In genomic region chr11:129849447-129850130, GRCh38 we compare ENCODE assay signal across 27 cellular contexts. TPM values are rescaled to one million over a fixed set of nuclear protein-coding genes. Genes with fewer than 3 reads are reported as not detected.
A peak's percentile ranks its signal among the peaks of the same experiment; 100 is the strongest.
DNase-seq lines count a peak whose midpoint lies in the region; ATAC-seq and TF ChIP-seq lines count a peak whose summit lies in the region.
"Had no signal": no experiment of that assay in that cellular context is flagged by ENCODE, and none has a peak within 500 bp of the region (broad histone marks: within the 10 kb centered on the region; RNA-seq: fewer than 3 reads in every experiment).

No MANE protein-coding gene starts in this region.

- H3K79me2 ChIP-seq in neural progenitor cell (ENCODE audit: low read depth) = no peaks in the 10 kb centered on the region

- 0 out of 2 replicates have a peak, but pooled peaks have one; percentile 26 for ATAC-seq in WTC11
- no peak for ATAC-seq in naive thymus-derived CD4-positive, alpha-beta T cell
- ATAC-seq in GM18907 (IDR thresholded peaks at IDR 0.05; ENCODE audit: unreplicated experiment) = no peak

- no peak for TF ChIP-seq CTCF in WTC11 (IDR thresholded peaks at IDR 0.05)
- TF ChIP-seq CTCF in neural progenitor cell (IDR thresholded peaks at IDR 0.05) = no peak

- no peaks in the 10 kb centered on the region for H3K36me3 ChIP-seq in naive thymus-derived CD4-positive, alpha-beta T cell (ENCODE audit: control insufficient read depth in 2 of 3, insufficient read depth in 3 of 3, low read length in 3 of 3)
- no peaks in the 10 kb centered on the region for H3K36me3 ChIP-seq in neural progenitor cell

- H2AFZ ChIP-seq in neural progenitor cell (replicated peaks) = no peak overlapping the region

- H3K9me3 ChIP-seq in naive thymus-derived CD4-positive, alpha-beta T cell (ENCODE audit: control insufficient read depth in 2 of 3, low read length in 3 of 3) = no peaks in the 10 kb centered on the region
- H3K9me3 ChIP-seq in neural progenitor cell (ENCODE audit: low read depth) = no peaks in the 10 kb centered on the region

- no peak overlapping the region for H3K4me3 ChIP-seq in naive thymus-derived CD4-positive, alpha-beta T cell (ENCODE audit: low read length)
- H3K4me3 ChIP-seq in neural progenitor cell = no peak overlapping the region

- H3K36me3 Mint-ChIP-seq in activated CD4-positive, alpha-beta T cell treated with anti-CD3 and anti-CD28 coated beads, Interleukin-2, amount 10 ng/mL, durations not matched to agents 7 days and 5 days (ENCODE audit: low read depth) = peaks cover 12% of the 10 kb centered on the region
- H3K36me3 Mint-ChIP-seq in WTC11 (no peaks in the 10 kb centered on the region), neural progenitor cell (no peaks in the 10 kb centered on the region)
- H3K36me3 Mint-ChIP-seq in naive thymus-derived CD4-positive, alpha-beta T cell = peaks cover 0 to 26% (median 5%) of the 10 kb centered on the region in 5 donors
- H3K36me3 Mint-ChIP-seq: CD4-positive, CD25-positive, alpha-beta regulatory T cell had no signal

- DNase-seq in activated CD4-positive, alpha-beta T cell treated with anti-CD3 and anti-CD28 coated beads, Interleukin-2, amount 10 ng/mL, durations not matched to agents 7 days and 5 days = no peak
- no peak for DNase-seq in activated CD4-positive, alpha-beta T cell treated with anti-CD3 and anti-CD28 coated beads, Interleukin-2, amount 50 U/mL, for 4 hours
- DNase-seq in WTC11 (ENCODE audit: low spot score) = no peak
- no peak for DNase-seq in naive thymus-derived CD4-positive, alpha-beta T cell
- no peak for DNase-seq in neural progenitor cell (ENCODE audit: low spot score)
- no peak for DNase-seq in inferior parietal cortex (ENCODE audit: extremely low spot score)
- DNase-seq: 8988T; ACHN; CD4-positive, CD25-positive, alpha-beta regulatory T cell; GDM1; HCEC 1CT; IMR-90; NCI-H1048; NCI-H1417 treated with DMSO at 0.1 percent for 48 hours; NCI-H1694 treated with DMSO at 0.1 percent for 48 hours; NCI-H2081 treated with DMSO at 0.1 percent for 48 hours; NCI-H2171; NCI-H226; NCI-H510A; NCI-H69; RPMI8226; SHP77 had no signal

- H3K4me1 ChIP-seq in naive thymus-derived CD4-positive, alpha-beta T cell (ENCODE audit: control insufficient read depth in 2 of 2, insufficient read depth in 2 of 2, low read length in 2 of 2) = peaks cover 14 to 25% of the 10 kb centered on the region in 2 donors
- H3K4me1 ChIP-seq in neural progenitor cell = peaks cover 8% of the 10 kb centered on the region

- no peaks in the 10 kb centered on the region for H3K9me3 Mint-ChIP-seq in activated CD4-positive, alpha-beta T cell treated with anti-CD3 and anti-CD28 coated beads, Interleukin-2, amount 10 ng/mL, durations not matched to agents 7 days and 5 days
- H3K9me3 Mint-ChIP-seq in WTC11 (no peaks in the 10 kb centered on the region), neural progenitor cell (no peaks in the 10 kb centered on the region)
- H3K9me3 Mint-ChIP-seq in naive thymus-derived CD4-positive, alpha-beta T cell = peaks cover 0 to 2% (median 0%) of the 10 kb centered on the region in 11 donors
- H3K9me3 Mint-ChIP-seq: CD4-positive, CD25-positive, alpha-beta regulatory T cell had no signal

- H3K9ac ChIP-seq in neural progenitor cell = no peak overlapping the region
- H3K9ac ChIP-seq: KMS-11 had no signal

- intact Hi-C loops in naive thymus-derived CD4-positive, alpha-beta T cell (cut with micrococcal nuclease) = no loop called here

- H3K27me3 Mint-ChIP-seq in activated CD4-positive, alpha-beta T cell treated with anti-CD3 and anti-CD28 coated beads, Interleukin-2, amount 10 ng/mL, durations not matched to agents 7 days and 5 days = no peaks in the 10 kb centered on the region
- H3K27me3 Mint-ChIP-seq in WTC11 (ENCODE audit: low read depth) (no peaks in the 10 kb centered on the region), neural progenitor cell (ENCODE audit: insufficient read depth, low read depth) (peaks cover 9% of the 10 kb centered on the region)
- H3K27me3 Mint-ChIP-seq in naive thymus-derived CD4-positive, alpha-beta T cell = peaks cover 0 to 2% (median 0%) of the 10 kb centered on the region in 5 donors
- H3K27me3 Mint-ChIP-seq: CD4-positive, CD25-positive, alpha-beta regulatory T cell had no signal

- POLR2A ChIA-PET in activated CD4-positive, alpha-beta T cell treated with anti-CD3 and anti-CD28 coated beads, Interleukin-2, amount 10 ng/mL, durations not matched to agents 7 days and 5 days (lab: Charles Lee) = no interaction called here
- POLR2A ChIA-PET in WTC11 (lab: Charles Lee) = interaction anchor here (0.6 kb wide), 1 partner anchor 13 kb away, joined by 3 read pairs; no protein-coding TSS in a partner anchor
- POLR2A ChIA-PET in naive thymus-derived CD4-positive, alpha-beta T cell (lab: Charles Lee) = interaction anchor here (0.7 to 2.1 kb wide), 3 partner anchors 29 to 44 kb away, joined by 3 to 10 read pairs (median 3); no protein-coding TSS in a partner anchor

- CTCF ChIA-PET in activated CD4-positive, alpha-beta T cell treated with anti-CD3 and anti-CD28 coated beads, Interleukin-2, amount 10 ng/mL, durations not matched to agents 7 days and 5 days (lab: Charles Lee) = no interaction called here
- CTCF ChIA-PET in WTC11 (lab: Charles Lee) = no interaction called here
- CTCF ChIA-PET in naive thymus-derived CD4-positive, alpha-beta T cell (lab: Charles Lee) = no interaction called here

- H3K27me3 ChIP-seq in naive thymus-derived CD4-positive, alpha-beta T cell (ENCODE audit: control insufficient read depth in 2 of 2, insufficient read depth in 2 of 2, low read length in 2 of 2) = no peaks in the 10 kb centered on the region
- no peaks in the 10 kb centered on the region for H3K27me3 ChIP-seq in neural progenitor cell

- peak overlapping the region; percentile 32 for H3K27ac Mint-ChIP-seq in activated CD4-positive, alpha-beta T cell treated with anti-CD3 and anti-CD28 coated beads, Interleukin-2, amount 10 ng/mL, durations not matched to agents 7 days and 5 days
- no peak overlapping the region for H3K27ac Mint-ChIP-seq in WTC11
- peak overlapping the region in 6 of 9 donors; percentile 29 to 83 (median 53) for H3K27ac Mint-ChIP-seq in naive thymus-derived CD4-positive, alpha-beta T cell
- no peak overlapping the region for H3K27ac Mint-ChIP-seq in neural progenitor cell

- H3K4me3 Mint-ChIP-seq in activated CD4-positive, alpha-beta T cell treated with anti-CD3 and anti-CD28 coated beads, Interleukin-2, amount 10 ng/mL, durations not matched to agents 7 days and 5 days = no peak overlapping the region
- H3K4me3 Mint-ChIP-seq in WTC11 (no peak overlapping the region), neural progenitor cell (no peak overlapping the region)
- H3K4me3 Mint-ChIP-seq in naive thymus-derived CD4-positive, alpha-beta T cell = no peak overlapping the region
- H3K4me3 Mint-ChIP-seq: CD4-positive, CD25-positive, alpha-beta regulatory T cell had no signal

- peaks cover 47% of the 10 kb centered on the region for H3K4me1 Mint-ChIP-seq in activated CD4-positive, alpha-beta T cell treated with anti-CD3 and anti-CD28 coated beads, Interleukin-2, amount 10 ng/mL, durations not matched to agents 7 days and 5 days
- H3K4me1 Mint-ChIP-seq in WTC11 = peaks cover 7% of the 10 kb centered on the region
- H3K4me1 Mint-ChIP-seq in naive thymus-derived CD4-positive, alpha-beta T cell = peaks cover 23 to 69% (median 47%) of the 10 kb centered on the region in 7 donors
- peaks cover 9% of the 10 kb centered on the region for H3K4me1 Mint-ChIP-seq in neural progenitor cell

- H3K27ac ChIP-seq in naive thymus-derived CD4-positive, alpha-beta T cell (ENCODE audit: low read depth, low read length) = no peak overlapping the region
- H3K27ac ChIP-seq in neural progenitor cell = no peak overlapping the region
- H3K27ac ChIP-seq: KMS-11 had no signal

- H3K4me2 ChIP-seq in neural progenitor cell = no peak overlapping the region
- H3K4me2 ChIP-seq: KMS-11 had no signal

- no peaks in the 10 kb centered on the region for H3F3A ChIP-seq in neural progenitor cell (ENCODE audit: low read depth)

- no peaks in the 10 kb centered on the region for H4K20me1 ChIP-seq in neural progenitor cell (ENCODE audit: low read depth)

TF ChIP-seq in WTC11, 78 proteins besides CTCF, POLR2A, EP300 and RAD21:
- TF ChIP-seq KAT7 (CRISPR knock-in tag; IDR thresholded peaks at IDR 0.05; ENCODE audit: borderline replicate concordance) = no peak

RNA-seq across cellular contexts. Expression of gene TMEM45B, which starts 33.9 kb away (rescaled TPM):
- under 1 TPM; 0.84 to 0.94 TPM for total RNA-seq in activated CD4-positive, alpha-beta T cell treated with anti-CD3 and anti-CD28 coated beads, Interleukin-2, amount 10 ng/mL, durations not matched to agents 7 days and 5 days
- 0.25 to 0.59 TPM (median 0.37 TPM) in 3 replicates for total RNA-seq in WTC11 (2021)
- total RNA-seq in naive thymus-derived CD4-positive, alpha-beta T cell = 10 to 100 TPM in 2 of 5 experiments, 1 to 10 TPM in 3; 2.3 to 40.8 (median 3.6) TPM
- polyA plus RNA-seq in naive thymus-derived CD4-positive, alpha-beta T cell = 10 to 100 TPM; 11.9 to 12.4 TPM
- not detected in 2 replicates for total RNA-seq in neural progenitor cell (ENCODE audit: low replicate concordance)
- total RNA-seq: H1, IMR-90, SK-MEL-5 had no signal
- polyA plus RNA-seq: BJ, IMR-90 had no signal

RNA-seq across cellular contexts. Expression of gene NFRKB, which starts 45.8 kb away (rescaled TPM):
- total RNA-seq in activated CD4-positive, alpha-beta T cell treated with anti-CD3 and anti-CD28 coated beads, Interleukin-2, amount 10 ng/mL, durations not matched to agents 7 days and 5 days = 10 to 100 TPM; 37.4 to 43.2 TPM
- total RNA-seq in WTC11 (2021) = 30.7 to 35.5 TPM (median 31.4 TPM) in 3 replicates
- total RNA-seq in naive thymus-derived CD4-positive, alpha-beta T cell = 10 to 100 TPM; 40.4 to 81.3 (median 56.2) TPM
- polyA plus RNA-seq in naive thymus-derived CD4-positive, alpha-beta T cell = 10 to 100 TPM; 24.4 to 42.3 TPM
- total RNA-seq in neural progenitor cell (ENCODE audit: low replicate concordance) = 33.5 and 56.3 TPM in 2 replicates

Comparison
In these comparisons a context has a peak if more than half of its experiments do, and no peak if none do; other contexts are left out.
1. H3K27ac Mint-ChIP-seq: peak in activated CD4-positive, alpha-beta T cell treated with anti-CD3 and anti-CD28 coated beads, Interleukin-2, amount 10 ng/mL, durations not matched to agents 7 days and 5 days (single experiment) and naive thymus-derived CD4-positive, alpha-beta T cell (6 of 9); none in WTC11 (single experiment) and neural progenitor cell (single experiment).